1 cellular context compared by ENCODE assay signal in genomic region chr5:56818409-56819026, GRCh38.
TF ChIP-seq lines count a peak whose summit lies in the region.

No MANE protein-coding gene starts in this region.

TF ChIP-seq in SK-N-SH treated with all-trans-retinoic acid at 6 μM for 48 hours, 23 proteins besides CTCF, POLR2A, EP300 and RAD21 (continued from another document):
- TF ChIP-seq TSHZ2 (CRISPR knock-in tag; IDR thresholded peaks at IDR 0.05) (no peak), OSR1 (CRISPR knock-in tag; IDR thresholded peaks at IDR 0.05) (no peak), CREB5 (CRISPR knock-in tag; IDR thresholded peaks at IDR 0.05; ENCODE audit: low read depth) (no peak)
